In genomic region chr10:61964949-61965693, GRCh38 we compare ENCODE assay signal across 2 cellular contexts.
TF ChIP-seq lines count a peak whose summit lies in the region.

No MANE protein-coding gene starts in this region.

TF ChIP-seq in SK-N-SH, 30 proteins besides CTCF, POLR2A, EP300 and RAD21 (continued from another document):
- TF ChIP-seq PBX3 (IDR thresholded peaks at IDR 0.05) (no peak), ELF1 (IDR thresholded peaks at IDR 0.05) (no peak)
- TF ChIP-seq, protein P1, sequence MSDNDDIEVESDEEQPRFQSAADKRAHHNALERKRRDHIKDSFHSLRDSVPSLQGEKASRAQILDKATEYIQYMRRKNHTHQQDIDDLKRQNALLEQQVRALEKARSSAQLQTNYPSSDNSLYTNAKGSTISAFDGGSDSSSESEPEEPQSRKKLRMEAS (IDR thresholded peaks at IDR 0.05; ENCODE audit: low read depth), result no peak

TF ChIP-seq in SK-N-SH treated with all-trans-retinoic acid at 6 μM for 48 hours, 23 proteins besides CTCF, POLR2A, EP300 and RAD21 (continued from another document):
- TF ChIP-seq, protein P2, sequence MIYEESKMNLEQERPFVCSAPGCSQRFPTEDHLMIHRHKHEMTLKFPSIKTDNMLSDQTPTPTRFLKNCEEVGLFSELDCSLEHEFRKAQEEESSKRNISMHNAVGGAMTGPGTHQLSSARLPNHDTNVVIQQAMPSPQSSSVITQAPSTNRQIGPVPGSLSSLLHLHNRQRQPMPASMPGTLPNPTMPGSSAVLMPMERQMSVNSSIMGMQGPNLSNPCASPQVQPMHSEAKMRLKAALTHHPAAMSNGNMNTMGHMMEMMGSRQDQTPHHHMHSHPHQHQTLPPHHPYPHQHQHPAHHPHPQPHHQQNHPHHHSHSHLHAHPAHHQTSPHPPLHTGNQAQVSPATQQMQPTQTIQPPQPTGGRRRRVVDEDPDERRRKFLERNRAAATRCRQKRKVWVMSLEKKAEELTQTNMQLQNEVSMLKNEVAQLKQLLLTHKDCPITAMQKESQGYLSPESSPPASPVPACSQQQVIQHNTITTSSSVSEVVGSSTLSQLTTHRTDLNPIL (CRISPR knock-in tag; IDR thresholded peaks at IDR 0.05; ENCODE audit: low read depth), result no peak
- TF ChIP-seq ZC3H10 (CRISPR knock-in tag; IDR thresholded peaks at IDR 0.05) (no peak), ISL1 (CRISPR knock-in tag; IDR thresholded peaks at IDR 0.05) (no peak), ZNF70 (CRISPR knock-in tag; IDR thresholded peaks at IDR 0.05) (no peak), ZNF8 (CRISPR knock-in tag; IDR thresholded peaks at IDR 0.05) (no peak), ZFP30 (CRISPR knock-in tag; IDR thresholded peaks at IDR 0.05) (no peak), TCF4 (CRISPR knock-in tag; IDR thresholded peaks at IDR 0.05; ENCODE audit: borderline replicate concordance) (no peak), ZFP3 (CRISPR knock-in tag; IDR thresholded peaks at IDR 0.05) (no peak), CSDC2 (CRISPR knock-in tag; IDR thresholded peaks at IDR 0.05) (no peak), TOX (CRISPR knock-in tag; IDR thresholded peaks at IDR 0.05; ENCODE audit: borderline replicate concordance) (no peak), SNAI2 (CRISPR knock-in tag; IDR thresholded peaks at IDR 0.05) (no peak)
- TF ChIP-seq, protein P3, sequence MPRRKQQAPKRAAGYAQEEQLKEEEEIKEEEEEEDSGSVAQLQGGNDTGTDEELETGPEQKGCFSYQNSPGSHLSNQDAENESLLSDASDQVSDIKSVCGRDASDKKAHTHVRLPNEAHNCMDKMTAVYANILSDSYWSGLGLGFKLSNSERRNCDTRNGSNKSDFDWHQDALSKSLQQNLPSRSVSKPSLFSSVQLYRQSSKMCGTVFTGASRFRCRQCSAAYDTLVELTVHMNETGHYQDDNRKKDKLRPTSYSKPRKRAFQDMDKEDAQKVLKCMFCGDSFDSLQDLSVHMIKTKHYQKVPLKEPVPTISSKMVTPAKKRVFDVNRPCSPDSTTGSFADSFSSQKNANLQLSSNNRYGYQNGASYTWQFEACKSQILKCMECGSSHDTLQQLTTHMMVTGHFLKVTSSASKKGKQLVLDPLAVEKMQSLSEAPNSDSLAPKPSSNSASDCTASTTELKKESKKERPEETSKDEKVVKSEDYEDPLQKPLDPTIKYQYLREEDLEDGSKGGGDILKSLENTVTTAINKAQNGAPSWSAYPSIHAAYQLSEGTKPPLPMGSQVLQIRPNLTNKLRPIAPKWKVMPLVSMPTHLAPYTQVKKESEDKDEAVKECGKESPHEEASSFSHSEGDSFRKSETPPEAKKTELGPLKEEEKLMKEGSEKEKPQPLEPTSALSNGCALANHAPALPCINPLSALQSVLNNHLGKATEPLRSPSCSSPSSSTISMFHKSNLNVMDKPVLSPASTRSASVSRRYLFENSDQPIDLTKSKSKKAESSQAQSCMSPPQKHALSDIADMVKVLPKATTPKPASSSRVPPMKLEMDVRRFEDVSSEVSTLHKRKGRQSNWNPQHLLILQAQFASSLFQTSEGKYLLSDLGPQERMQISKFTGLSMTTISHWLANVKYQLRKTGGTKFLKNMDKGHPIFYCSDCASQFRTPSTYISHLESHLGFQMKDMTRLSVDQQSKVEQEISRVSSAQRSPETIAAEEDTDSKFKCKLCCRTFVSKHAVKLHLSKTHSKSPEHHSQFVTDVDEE (CRISPR knock-in tag; IDR thresholded peaks at IDR 0.05), result no peak
